ENCODE assay signal across 8 cellular contexts in the genomic region with DNA sequence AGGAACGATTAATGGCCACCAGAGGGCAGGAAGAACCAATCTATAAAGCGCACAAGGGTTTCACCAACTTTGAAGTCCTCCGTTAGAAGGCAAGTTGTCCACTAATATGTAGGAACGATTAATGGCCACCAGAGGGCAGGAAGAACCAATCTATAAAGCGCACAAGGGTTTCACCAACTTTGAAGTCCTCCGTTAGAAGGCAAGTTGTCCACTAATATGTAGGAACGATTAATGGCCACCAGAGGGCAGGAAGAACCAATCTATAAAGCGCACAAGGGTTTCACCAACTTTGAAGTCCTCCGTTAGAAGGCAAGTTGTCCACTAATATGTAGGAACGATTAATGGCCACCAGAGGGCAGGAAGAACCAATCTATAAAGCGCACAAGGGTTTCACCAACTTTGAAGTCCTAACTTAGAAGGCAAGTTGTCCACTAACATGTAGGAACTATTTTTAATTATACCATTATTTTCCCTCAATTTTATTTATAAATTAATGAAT. TPM values are rescaled to one million over a fixed set of nuclear protein-coding genes. Genes with fewer than 3 reads are reported as not detected.
DNase-seq lines count a peak whose midpoint lies in the region; ATAC-seq, FAIRE-seq and TF ChIP-seq lines count a peak whose summit lies in the region.
"Not testable (repeated sequence)": the region's sequence is repeated elsewhere in the genome, so short reads cannot be mapped to it uniquely, and the experiment has no call there.

No MANE protein-coding gene starts in this region.

- POLR2A ChIA-PET in K562 (lab: Yijun Ruan, JAX) = interaction anchor here (1.0 kb wide), 2 partner anchors 518 to 552 kb away, joined by 3 to 7 read pairs; no protein-coding TSS in a partner anchor

- not testable (repeated sequence) for H3K27me3 ChIP-seq in GM23248 (replicated peaks; ENCODE audit: insufficient read depth); K562 (ENCODE audit: control insufficient read depth in 2 of 2, insufficient read depth in 2 of 2, low read length in 2 of 2); esophagus muscularis mucosa; pancreas

- H3K4me2 ChIP-seq in GM23248 (ENCODE audit: unreplicated experiment); K562 (ENCODE audit: insufficient read depth, low read length): not testable (repeated sequence)

- BruUV-seq in K562 (replicated peaks; lab: Mats Ljungman, UMichigan) = not testable (repeated sequence)

- intact Hi-C loops in K562 (cut with micrococcal nuclease) (loop anchor here (1.0 to 10.0 kb wide), 6 partner anchors 33 to 807 kb away; a partner anchor contains a TSS), esophagus muscularis mucosa (cut with DNase I) (loop anchor here (2.0 kb wide), 1 partner anchor 33 kb away; no protein-coding TSS in a partner anchor)
- intact Hi-C loops in pancreas (cut with DNase I) = not testable (repeated sequence)

- H3K9me2 ChIP-seq in GM23248 (ENCODE audit: insufficient read depth) = not testable (repeated sequence)

- H3F3A ChIP-seq in GM23248 (ENCODE audit: insufficient read depth) = peaks cover 13% of the 10 kb centered on the region

- TF ChIP-seq CTCF in K562 (IDR thresholded peaks at IDR 0.05 in 2 of 3, conservative IDR thresholded peaks at IDR 0.05 in 1 of 3; ENCODE audit: insufficient read depth in 2 of 3, low read depth in 1 of 3, low read length in 3 of 3) (peak; percentile 17 to 84 (median 25); a peak in 5 of 6 replicates), esophagus muscularis mucosa (IDR thresholded peaks at IDR 0.05) (peak in 2 of 3 experiments; percentile 33 to 66), pancreas (IDR thresholded peaks at IDR 0.05) (peak in 3 of 4 donors; percentile 55 to 74 (median 55))

- not testable (repeated sequence) for H3K4me3 ChIP-seq in GM23248, K562, esophagus muscularis mucosa, pancreas

- CTCF ChIA-PET in K562 (lab: Yijun Ruan, JAX; ENCODE audit: low intra/inter-chr PET ratio) = interaction anchor here (0.6 to 2.9 kb wide), 12 partner anchors 34 to 1621 kb away, joined by 3 to 39 read pairs (median 4); a partner anchor contains a TSS

- H3K9me3 ChIP-seq in GM23248 (ENCODE audit: low read depth); esophagus muscularis mucosa; pancreas: not testable (repeated sequence)
- peaks cover 13% of the 10 kb centered on the region for H3K9me3 ChIP-seq in K562 (replicated peaks; ENCODE audit: control insufficient read depth, insufficient read depth, low read depth, low read length)

- H3K4me1 ChIP-seq in GM23248 (ENCODE audit: insufficient read depth) = peaks cover 22% of the 10 kb centered on the region
- H3K4me1 ChIP-seq in K562 (replicated peaks in 1 of 2; ENCODE audit: control insufficient read depth in 2 of 2, insufficient read depth in 2 of 2, low read length in 2 of 2) = peaks cover 0 to 20% of the 10 kb centered on the region in 2 experiments; a peak in 2 of 5 replicates
- H3K4me1 ChIP-seq in esophagus muscularis mucosa, pancreas: not testable (repeated sequence)

- not testable (repeated sequence) for H3K79me2 ChIP-seq in GM23248 (ENCODE audit: insufficient read depth); K562 (ENCODE audit: control insufficient read depth, insufficient read depth, low read length)

- not testable (repeated sequence) for H4K20me1 ChIP-seq in GM23248 (ENCODE audit: insufficient read depth); K562 (replicated peaks; ENCODE audit: control insufficient read depth, insufficient read depth, low read length)

- not testable (repeated sequence) for H3K36me3 ChIP-seq in GM23248 (ENCODE audit: low read depth); K562 (ENCODE audit: control insufficient read depth, insufficient read depth, low read length); esophagus muscularis mucosa; pancreas

- not testable (repeated sequence) for TF ChIP-seq POLR2A in K562 (conservative IDR thresholded peaks at IDR 0.05); esophagus muscularis mucosa (IDR thresholded peaks at IDR 0.05; ENCODE audit: low read depth)

- not testable (repeated sequence) for H2AFZ ChIP-seq in GM23248; K562 (ENCODE audit: low read depth, low read length)

- not testable (repeated sequence) for H3K27ac ChIP-seq in GM23248; K562 (ENCODE audit: extremely low read depth, low read depth, low read length); esophagus muscularis mucosa (replicated peaks in 1 of 4); pancreas

- DNase-seq in ACHN (peak; percentile 15), GM23248 (peak; percentile 59), NAMALWA (ENCODE audit: low spot score) (peak; percentile 32), SK-MEL-5 (ENCODE audit: low read depth, low spot score) (peak; percentile 47), K562 (ENCODE audit: extremely low read depth in 1 of 4, low spot score in 3 of 4) (peak in 1 of 4 experiments; percentile 40), kidney tubule cell (ENCODE audit: low spot score) (peak; percentile 33)
- DNase-seq in esophagus muscularis mucosa (ENCODE audit: extremely low spot score); pancreas: not testable (repeated sequence)

- in situ Hi-C loops in ACHN (cut with HindIII; ENCODE audit: low pct_ligation_motif_present, low pct_unique_long_range_greater_than_20kb, low sequenced_read_pairs); GM23248 (cut with MboI); SK-MEL-5 (cut with HindIII; ENCODE audit: low pct_unique_long_range_greater_than_20kb, low sequenced_read_pairs); K562 (cut with MboI): not testable (repeated sequence)

- peak; percentile 43 to 65 for TF ChIP-seq RAD21 in K562 (CRISPR knock-in tag; conservative IDR thresholded peaks at IDR 0.05 in 1 of 2, IDR thresholded peaks at IDR 0.05 in 1 of 2)

- not testable (repeated sequence) for ATAC-seq in K562, pancreas

- not testable (repeated sequence) for FAIRE-seq in K562 (lab: Jason Lieb, UNC)
- FAIRE-seq in pancreas (lab: Jason Lieb, UNC) = peak; percentile 23

- not testable (repeated sequence) for H3K9me1 ChIP-seq in K562 (ENCODE audit: control insufficient read depth, insufficient read depth, low read length)

- H3K9ac ChIP-seq in GM23248; K562 (ENCODE audit: insufficient read depth in 1 of 2, low read depth in 2 of 2, low read length in 2 of 2): not testable (repeated sequence)

- WGBS in GM23248 (ENCODE audit: low coverage in 1 of 2, low lambda C conversion rate in 2 of 2, missing lambda C conversion rate in 2 of 2), 2 experiments = 0 to 6% methylated on average over 2 to 3 of the region's 11 CpGs
- 0% methylated on average over 1 of the region's 11 CpGs for WGBS in K562 (ENCODE audit: insufficient coverage, low coverage, missing lambda C conversion rate)
- 29% methylated on average over 3 of the region's 11 CpGs for WGBS in esophagus muscularis mucosa
- 1 to 31% methylated on average over 2 of the region's 11 CpGs for WGBS in pancreas, 2 donors

- TF ChIP-seq EP300 in K562 (IDR thresholded peaks at IDR 0.05; ENCODE audit: low read length); esophagus muscularis mucosa (IDR thresholded peaks at IDR 0.05): not testable (repeated sequence)

TF ChIP-seq in K562, 482 proteins besides CTCF, POLR2A, EP300 and RAD21 (continues in another document):
- TF ChIP-seq ZNF766 (CRISPR knock-in tag; conservative IDR thresholded peaks at IDR 0.05) (peak; percentile 81), LCOR (CRISPR knock-in tag; IDR thresholded peaks at IDR 0.05) (0 out of 2 replicates have a peak, but pooled peaks have one; percentile 26)

RNA-seq across cellular contexts. Expression of a gene that starts 10.3 kb away (rescaled TPM):
- total RNA-seq in GM23248 (2014; rRNA removed; shearing (Covaris generic)) = 14.3 and 16.0 TPM in 2 replicates
- 5.1 and 5.2 TPM in 2 replicates for polyA plus RNA-seq in GM23248 (2016; fragmentation: Nextera tagmentation; extraction: Ambion mirVana)
- 7.1 and 8.1 TPM in 2 replicates for total RNA-seq in SK-MEL-5 (2014; rRNA removed; shearing (Covaris generic))
- polyA plus RNA-seq in SK-MEL-5 (2015; cell fraction: cytosol; rRNA removed) = 4.0 and 5.2 TPM in 2 replicates
- polyA plus RNA-seq in SK-MEL-5 (2015; cell fraction: nucleus; rRNA removed) = 14.9 and 26.9 TPM in 2 replicates
- total RNA-seq in K562 (2011; cell fraction: chromatin; rRNA removed; ENCODE audit: low replicate concordance) = 28.7 and 36.4 TPM in 2 replicates
- 18.3 and 20.9 TPM in 2 replicates for total RNA-seq in K562 (2011; cell fraction: nucleolus; rRNA removed)
- total RNA-seq in K562 (2011; cell fraction: nucleoplasm; rRNA removed) = 19.0 and 25.1 TPM in 2 replicates
- 7.6 and 11.1 TPM in 2 replicates for total RNA-seq in K562 (2014; rRNA removed)
- 12.1 and 13.9 TPM in 2 replicates for total RNA-seq in K562 (2014; rRNA removed; fragmentation: Illumina TruSeq; extraction: Trizol)
- 9.1 and 9.7 TPM in 2 replicates for total RNA-seq in K562 (2015; rRNA removed; fragmentation: Illumina TruSeq; extraction: Trizol)
- 16.6 and 17.1 TPM in 2 replicates for total RNA-seq in K562 (2021)
- polyA plus RNA-seq in K562 (2011; rRNA removed) = 7.0 and 9.8 TPM in 2 replicates
- 4.0 and 7.1 TPM in 2 replicates for polyA plus RNA-seq in K562 (2011; cell fraction: cytosol; rRNA removed)
- polyA plus RNA-seq in K562 (2011; cell fraction: nucleus; rRNA removed) = 12.8 and 20.9 TPM in 2 replicates
- polyA plus RNA-seq in K562 (2012) = 9.7 and 16.0 TPM in 2 replicates
- polyA plus RNA-seq in K562 (2014; fragmentation: Illumina TruSeq; extraction: Trizol) = 11.6 and 12.2 TPM in 2 replicates
- polyA plus RNA-seq in K562 (2014; fragmentation: Nextera tagmentation; extraction: Ambion mirVana) = 1 to 10 TPM; 4.2 to 4.7 TPM
- polyA plus RNA-seq in K562 (2014; rRNA removed) = 10.9 and 12.1 TPM in 2 replicates
- 14.7 and 18.8 TPM in 2 replicates for polyA minus RNA-seq in K562 (2011; rRNA and poly(A)+ RNA removed)
- 4.4 and 5.0 TPM in 2 replicates for polyA minus RNA-seq in K562 (2011; cell fraction: cytosol; rRNA and poly(A)+ RNA removed)
- polyA minus RNA-seq in K562 (2011; cell fraction: nucleus; rRNA and poly(A)+ RNA removed) = 12.0 and 12.4 TPM in 2 replicates
- total RNA-seq in esophagus muscularis mucosa = 10 to 100 TPM; 16.5 to 21.0 (median 18.0) TPM
- total RNA-seq in pancreas = 10 to 100 TPM in 1 of 6 donors, 1 to 10 TPM in 5; 1.5 to 10.2 (median 2.7) TPM
- polyA plus RNA-seq in pancreas = 1 to 10 TPM in 1 of 2 donors, under 1 TPM in 1; 0.85 to 1.1 TPM
